Comparison of ENCODE assay signal across 31 cellular contexts in the genomic region with DNA sequence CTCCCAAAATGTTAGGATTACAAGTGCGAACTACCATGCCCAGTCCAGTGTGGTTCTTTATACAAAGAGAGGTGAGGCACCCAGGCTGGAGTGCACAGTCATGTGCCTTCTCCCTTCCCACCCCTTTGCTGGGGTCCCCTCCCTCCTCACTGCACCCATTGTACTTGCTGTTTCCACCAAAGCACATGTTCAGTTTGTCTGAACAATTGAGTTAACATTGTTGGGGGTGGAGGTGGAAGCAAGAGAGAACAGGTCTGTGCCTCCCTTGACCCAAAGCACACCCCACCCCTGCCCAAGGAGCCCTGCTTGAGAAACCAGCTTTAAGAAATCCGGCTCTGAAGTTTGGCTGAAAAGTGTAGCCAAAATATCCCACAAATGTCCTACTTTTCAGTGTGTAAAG.
"Had no signal": no experiment of that assay in that cellular context is flagged by ENCODE, and none has a peak within 500 bp of the region (broad histone marks: within the 10 kb centered on the region; RNA-seq: fewer than 3 reads in every experiment).

No MANE protein-coding gene starts in this region.

- DNase-seq: activated B cell treated with CpG ODN at 0.5 μM for 24 hours; activated CD4-positive, alpha-beta memory T cell treated with anti-CD3 and anti-CD28 coated beads for 36 hours; activated CD4-positive, alpha-beta T cell treated with anti-CD3 and anti-CD28 coated beads for 4 hours; activated CD4-positive, alpha-beta T cell treated with anti-CD3 and anti-CD28 coated beads, Interleukin-2, amount 50 U/mL, for 1 hour; activated CD4-positive, CD25-positive, alpha-beta regulatory T cell treated with anti-CD3 and anti-CD28 coated beads, Interleukin-2, amount 50 U/mL, for 72 hours; activated CD8-positive, alpha-beta memory T cell treated with anti-CD3 and anti-CD28 coated beads, Interleukin-2, amount 50 U/mL, for 4 hours; activated gamma-delta T cell treated with Interleukin-2 at 50 U/mL for 16 hours; activated naive CD4-positive, alpha-beta T cell treated with anti-CD3 and anti-CD28 coated beads for 36 hours; activated T-cell treated with anti-CD3 and anti-CD28 coated beads for 4 hours; activated T-cell treated with anti-CD3 and anti-CD28 coated beads, Interleukin-2, amount 50 U/mL, for 4 hours; adrenal gland; body of pancreas; MM.1S; MV-4-11; NCI-H1092; NCI-H1436 treated with DMSO at 0.1 percent for 48 hours; NCI-H1694 treated with DMSO at 0.1 percent for 48 hours; NCI-H2029; NCI-H526; NCI-H748 treated with DMSO at 0.1 percent for 48 hours; NK-92 treated with Interleukin-12 subunit alpha and Interleukin-12 subunit beta, amount 100 ng/mL, for 24 hours; Right ventricle myocardium superior; SW 1271; T-helper 1 cell; T-helper 2 cell; T-helper 9 cell had no signal

- H3K9me3 ChIP-seq: adrenal gland, body of pancreas, breast epithelium had no signal

- H3K9me3 Mint-ChIP-seq: activated B cell treated with CpG ODN at 0.5 μM for 24 hours; activated CD4-positive, alpha-beta memory T cell treated with anti-CD3 and anti-CD28 coated beads for 36 hours; activated naive CD4-positive, alpha-beta T cell treated with anti-CD3 and anti-CD28 coated beads for 36 hours; activated naive CD4-positive, alpha-beta T cell treated with anti-CD3 and anti-CD28 coated beads, Interleukin-2, amount 50 U/mL, for 72 hours; activated T-cell treated with anti-CD3 and anti-CD28 coated beads, Interleukin-2, amount 50 U/mL, for 4 hours; activated T-helper 1 cell treated with anti-CD3 and anti-CD28 coated beads, Interleukin-12 subunit alpha, Interleukin-12 subunit beta, Interleukin-2, Interleukin-4 antibody, amounts not matched to agents 30 ng/mL and 10 ng/mL and 1 ng/mL, durations not matched to agents 14 hours and 24 hours and 36 hours had no signal

- H3K36me3 Mint-ChIP-seq: activated CD4-positive, alpha-beta memory T cell treated with anti-CD3 and anti-CD28 coated beads for 36 hours; activated naive CD4-positive, alpha-beta T cell treated with anti-CD3 and anti-CD28 coated beads, Interleukin-2, amount 50 U/mL, for 72 hours had no signal

- H3K4me1 ChIP-seq: adrenal gland, body of pancreas, breast epithelium had no signal

- H3K27me3 ChIP-seq: adrenal gland, body of pancreas, breast epithelium had no signal

- H3K4me3 Mint-ChIP-seq: activated B cell treated with CpG ODN at 0.5 μM for 24 hours; activated CD4-positive, alpha-beta memory T cell treated with anti-CD3 and anti-CD28 coated beads for 36 hours; activated naive CD4-positive, alpha-beta T cell treated with anti-CD3 and anti-CD28 coated beads for 36 hours; activated T-cell treated with anti-CD3 and anti-CD28 coated beads, Interleukin-2, amount 50 U/mL, for 4 hours; activated T-helper 1 cell treated with anti-CD3 and anti-CD28 coated beads, Interleukin-12 subunit alpha, Interleukin-12 subunit beta, Interleukin-2, Interleukin-4 antibody, amounts not matched to agents 30 ng/mL and 10 ng/mL and 1 ng/mL, durations not matched to agents 14 hours and 24 hours and 36 hours had no signal

- H3K4me1 Mint-ChIP-seq: activated B cell treated with CpG ODN at 0.5 μM for 24 hours had no signal

- H3K36me3 ChIP-seq: adrenal gland, breast epithelium had no signal

- ATAC-seq: activated naive CD4-positive, alpha-beta T cell treated with anti-CD3 and anti-CD28 coated beads, Interleukin-2, amount 50 U/mL, for 72 hours; activated T-cell treated with anti-CD3 and anti-CD28 coated beads, Interleukin-2, amount 50 U/mL, for 4 hours; body of pancreas had no signal

- H3K27ac ChIP-seq: adrenal gland, body of pancreas, breast epithelium, KMS-11, VCaP had no signal

- H3K27ac Mint-ChIP-seq: activated B cell treated with CpG ODN at 0.5 μM for 24 hours; activated CD4-positive, alpha-beta memory T cell treated with anti-CD3 and anti-CD28 coated beads for 36 hours; activated naive CD4-positive, alpha-beta T cell treated with anti-CD3 and anti-CD28 coated beads for 36 hours; activated naive CD4-positive, alpha-beta T cell treated with anti-CD3 and anti-CD28 coated beads, Interleukin-2, amount 50 U/mL, for 72 hours; activated T-helper 1 cell treated with anti-CD3 and anti-CD28 coated beads, Interleukin-12 subunit alpha, Interleukin-12 subunit beta, Interleukin-2, Interleukin-4 antibody, amounts not matched to agents 30 ng/mL and 10 ng/mL and 1 ng/mL, durations not matched to agents 14 hours and 24 hours and 36 hours had no signal

- H3K4me2 ChIP-seq: KMS-11 had no signal

- H3K4me3 ChIP-seq: adrenal gland, body of pancreas, breast epithelium had no signal

- H3K9ac ChIP-seq: KMS-11 had no signal
